ENCODE assay signal across 12 cellular contexts in genomic region chr6:151068761-151069312, GRCh38.
DNase-seq lines count a peak whose midpoint lies in the region; ATAC-seq and TF ChIP-seq lines count a peak whose summit lies in the region.
"Had no signal": no experiment of that assay in that cellular context is flagged by ENCODE, and none has a peak within 500 bp of the region (broad histone marks: within the 10 kb centered on the region; RNA-seq: fewer than 3 reads in every experiment).

No MANE protein-coding gene starts in this region.

- H3K36me3 Mint-ChIP-seq in activated T-cell treated with anti-CD3 and anti-CD28 coated beads, Interleukin-2, amount 50 U/mL, for 24 hours (ENCODE audit: low read depth) = peaks cover 86% of the 10 kb centered on the region

- H3K27me3 ChIP-seq in SK-N-SH (ENCODE audit: insufficient read depth) (no peaks in the 10 kb centered on the region), gastroesophageal sphincter (no peaks in the 10 kb centered on the region), skeletal muscle satellite cell (ENCODE audit: control insufficient read depth, insufficient read depth, low read length) (no peaks in the 10 kb centered on the region)
- H3K27me3 ChIP-seq: neutrophil had no signal

- no peaks in the 10 kb centered on the region for H3K27me3 Mint-ChIP-seq in activated T-cell treated with anti-CD3 and anti-CD28 coated beads, Interleukin-2, amount 50 U/mL, for 24 hours

- no peak for TF ChIP-seq RAD21 in SK-N-SH (IDR thresholded peaks at IDR 0.05; ENCODE audit: low read length)

- ATAC-seq in gastroesophageal sphincter (no peak), HG02840 (IDR thresholded peaks at IDR 0.05; ENCODE audit: low FRiP score, unreplicated experiment) (no peak)

- H3K4me1 ChIP-seq in SK-N-SH (ENCODE audit: control insufficient read depth in 1 of 2, insufficient read depth in 2 of 2, low read depth in 1 of 2, low read length in 1 of 2) = peaks cover 12 to 21% of the 10 kb centered on the region in 2 experiments
- peaks cover 0 to 68% (median 2%) of the 10 kb centered on the region in 3 donors for H3K4me1 ChIP-seq in gastroesophageal sphincter
- H3K4me1 ChIP-seq in skeletal muscle satellite cell (ENCODE audit: control insufficient read depth, insufficient read depth, low read length) = peaks cover 51% of the 10 kb centered on the region

- H3K4me3 ChIP-seq in SK-N-SH (ENCODE audit: low read depth in 2 of 2, low read length in 1 of 2) (no peak overlapping the region), gastroesophageal sphincter (no peak overlapping the region), skeletal muscle satellite cell (ENCODE audit: low read length) (peak overlapping the region; percentile 11)
- H3K4me3 ChIP-seq: SK-N-MC had no signal

- H3K4me3 Mint-ChIP-seq in activated T-cell treated with anti-CD3 and anti-CD28 coated beads, Interleukin-2, amount 50 U/mL, for 24 hours = no peak overlapping the region

- no peak for TF ChIP-seq POLR2A in gastroesophageal sphincter (IDR thresholded peaks at IDR 0.05)

- CTCF ChIA-PET in SK-N-SH (lab: Yijun Ruan, JAX) = interaction anchor here (2.4 to 2.9 kb wide), 2 partner anchors 54 to 256 kb away, joined by 8 to 10 read pairs; no protein-coding TSS in a partner anchor

- H3K27ac ChIP-seq in SK-N-SH (ENCODE audit: low read depth in 2 of 2, low read length in 1 of 2) = peak overlapping the region; percentile 81 to 98; a peak in 3 of 4 replicates
- H3K27ac ChIP-seq in gastroesophageal sphincter = peak overlapping the region; percentile 27 to 78 (median 70)
- H3K27ac ChIP-seq: neutrophil, SK-N-MC had no signal

- POLR2A ChIA-PET in SK-N-SH (lab: Yijun Ruan, JAX) = no interaction called here

- no peaks in the 10 kb centered on the region for H3K9me2 ChIP-seq in SK-N-SH

- peaks cover 4% of the 10 kb centered on the region for H3K9me3 Mint-ChIP-seq in activated T-cell treated with anti-CD3 and anti-CD28 coated beads, Interleukin-2, amount 50 U/mL, for 24 hours

- TF ChIP-seq CTCF in SK-N-SH (IDR thresholded peaks at IDR 0.05) (no peak), gastroesophageal sphincter (IDR thresholded peaks at IDR 0.05) (no peak)

- H3K9me3 ChIP-seq in SK-N-SH (no peaks in the 10 kb centered on the region), gastroesophageal sphincter (no peaks in the 10 kb centered on the region), skeletal muscle satellite cell (replicated peaks; ENCODE audit: low read length) (no peaks in the 10 kb centered on the region)
- H3K9me3 ChIP-seq: neutrophil had no signal

- DNase-seq in EL (peak; percentile 85), SK-N-SH (no peak), DMS 273 (lab: John Stamatoyannopoulos, UW; ENCODE audit: unreplicated experiment) (no peak), DMS79 (lab: John Stamatoyannopoulos, UW) (no peak)
- no peak for DNase-seq in activated T-cell treated with anti-CD3 and anti-CD28 coated beads, Interleukin-2, amount 50 U/mL, for 24 hours
- DNase-seq: DMS153, NCI-H2171 had no signal

- H3K79me2 ChIP-seq in SK-N-SH (ENCODE audit: insufficient read depth) = peaks cover 25% of the 10 kb centered on the region

- TF ChIP-seq EP300 in SK-N-SH (IDR thresholded peaks at IDR 0.05; ENCODE audit: borderline replicate concordance in 1 of 2, low read depth in 1 of 2, low read length in 1 of 2) = 0 out of 4 replicates have a peak, but pooled peaks of 1 of the 2 experiments have one; percentile 16
- no peak for TF ChIP-seq EP300 in gastroesophageal sphincter (IDR thresholded peaks at IDR 0.05)

- peaks cover 44% of the 10 kb centered on the region for H3F3A ChIP-seq in SK-N-SH (replicated peaks; ENCODE audit: insufficient read depth)

- no peaks in the 10 kb centered on the region for H3K4me1 Mint-ChIP-seq in activated T-cell treated with anti-CD3 and anti-CD28 coated beads, Interleukin-2, amount 50 U/mL, for 24 hours (ENCODE audit: low read depth)

- H3K36me3 ChIP-seq in SK-N-SH (replicated peaks in 1 of 2; ENCODE audit: control insufficient read depth in 1 of 2, insufficient read depth in 2 of 2, low read length in 1 of 2) (peaks cover 2 to 43% of the 10 kb centered on the region in 2 experiments), gastroesophageal sphincter (no peaks in the 10 kb centered on the region), skeletal muscle satellite cell (ENCODE audit: insufficient read depth, low read length) (no peaks in the 10 kb centered on the region)
- H3K36me3 ChIP-seq: neutrophil had no signal

- 47% methylated on average over 6 of the region's 6 CpGs for WGBS in SK-N-SH (ENCODE audit: low lambda C conversion rate)
- 57 to 67% methylated on average over 5 to 6 of the region's 6 CpGs for WGBS in gastroesophageal sphincter (ENCODE audit: low coverage in 1 of 2), 2 donors

- H2AFZ ChIP-seq in SK-N-SH (ENCODE audit: low read depth) = no peak overlapping the region

- no peaks in the 10 kb centered on the region for H4K20me1 ChIP-seq in SK-N-SH (ENCODE audit: insufficient read depth)

- H3K27ac Mint-ChIP-seq in activated T-cell treated with anti-CD3 and anti-CD28 coated beads, Interleukin-2, amount 50 U/mL, for 24 hours = no peak overlapping the region

- H3K9ac ChIP-seq in SK-N-SH (peak overlapping the region; percentile 80), skeletal muscle satellite cell (ENCODE audit: low read depth, low read length) (peak overlapping the region; percentile 88)

- H3K4me2 ChIP-seq in SK-N-SH = peak overlapping the region; percentile 67
- H3K4me2 ChIP-seq in skeletal muscle satellite cell (ENCODE audit: low read length) = peak overlapping the region; percentile 69

TF ChIP-seq in SK-N-SH, 30 proteins besides CTCF, POLR2A, EP300 and RAD21:
- TF ChIP-seq NFIC (IDR thresholded peaks at IDR 0.05; ENCODE audit: borderline replicate concordance) (no peak), EZH2phosphoT487 (IDR thresholded peaks at IDR 0.05; ENCODE audit: borderline replicate concordance, low read depth) (no peak), ELF1 (IDR thresholded peaks at IDR 0.05) (no peak), YY1 (IDR thresholded peaks at IDR 0.05; ENCODE audit: low read depth) (no peak), PBX3 (IDR thresholded peaks at IDR 0.05) (peak; percentile 31; the same call in 1 of the 2 replicates), GABPA (IDR thresholded peaks at IDR 0.05; ENCODE audit: low read depth) (no peak), RXRA (IDR thresholded peaks at IDR 0.05; ENCODE audit: borderline replicate concordance, low read depth) (0 out of 2 replicates have a peak, but pooled peaks have one; percentile 9), TCF12 (IDR thresholded peaks at IDR 0.05) (peak; percentile 26; the same call in 1 of the 2 replicates)
